ENCODE assay signal across 19 cellular contexts in the genomic region with DNA sequence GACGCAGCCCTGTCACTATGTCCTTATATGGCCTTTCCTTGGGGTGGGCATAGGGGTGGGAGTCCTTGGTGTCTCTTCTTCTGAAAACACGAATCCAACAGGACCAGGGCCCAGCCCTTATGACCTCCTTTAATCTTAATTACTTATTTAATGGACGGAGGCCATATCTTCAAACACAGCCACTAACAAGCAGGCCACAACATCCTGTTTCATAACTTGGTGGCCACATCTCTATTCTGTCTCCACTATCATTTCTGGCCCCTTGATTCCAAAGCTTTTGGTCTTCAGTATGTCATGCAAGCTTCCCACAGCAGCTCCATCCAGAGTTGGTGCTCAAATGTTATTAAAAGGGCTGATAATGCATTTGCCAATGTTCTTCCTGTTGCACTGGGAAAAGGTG.
"Had no signal": no experiment of that assay in that cellular context is flagged by ENCODE, and none has a peak within 500 bp of the region (broad histone marks: within the 10 kb centered on the region; RNA-seq: fewer than 3 reads in every experiment).

No MANE protein-coding gene starts in this region.

- H3K4me1 ChIP-seq: parathyroid adenoma, right lobe of liver, stomach, tibial artery had no signal

- H3K27me3 ChIP-seq: dorsolateral prefrontal cortex, neutrophil, right lobe of liver, stomach, tibial artery had no signal

- H3K9me3 ChIP-seq: mucosa of descending colon, neutrophil, right lobe of liver had no signal

- DNase-seq: dorsolateral prefrontal cortex; effector CD4-positive, alpha-beta T cell; hypothalamus; mucosa of descending colon; naive B cell; right lobe of liver; small intestine; stimulated activated CD4-positive, alpha-beta T cell treated with anti-CD3 and anti-CD28 coated beads, Interleukin-12 subunit alpha, Interleukin-12 subunit beta, amount 100 ng/mL, for 4 hours; stimulated activated CD4-positive, alpha-beta T cell treated with anti-CD3 and anti-CD28 coated beads, Interleukin-1b, Interleukin-23, amount 100 ng/mL, for 48 hours; stimulated activated CD4-positive, alpha-beta T cell treated with anti-CD3 and anti-CD28 coated beads, Interleukin-4, amount 100 ng/mL, for 1 hour; stimulated activated CD8-positive, alpha-beta memory T cell treated with anti-CD3 and anti-CD28 coated beads, Interleukin-4, amount 100 ng/mL, for 48 hours; stimulated activated naive CD4-positive, alpha-beta T cell treated with Interleukin-2 at 50 U/mL for 16 hours; stomach; tibial artery had no signal

- ATAC-seq: left lobe of liver; mucosa of descending colon; natural killer cell treated with Interleukin-12 subunit alpha and Interleukin-12 subunit beta and Interleukin-15 and Interleukin-18, amount 100 ng/mL, for 72 hours; right lobe of liver had no signal

- H3K4me3 ChIP-seq: dorsolateral prefrontal cortex, lung, mucosa of descending colon, right lobe of liver, stomach, tibial artery had no signal

- H3K36me3 ChIP-seq: neutrophil, right lobe of liver, stomach, tibial artery had no signal

- H3K27ac ChIP-seq: dorsolateral prefrontal cortex, neutrophil, parathyroid adenoma, right lobe of liver, stomach, tibial artery had no signal
